ENCODE assay signal across 10 cellular contexts in genomic region chr10:118501637-118502440, GRCh38.
A peak's percentile ranks its signal among the peaks of the same experiment; 100 is the strongest.
DNase-seq lines count a peak whose midpoint lies in the region; ATAC-seq lines count a peak whose summit lies in the region.
"Had no signal": no experiment of that assay in that cellular context is flagged by ENCODE, and none has a peak within 500 bp of the region (broad histone marks: within the 10 kb centered on the region; RNA-seq: fewer than 3 reads in every experiment).

No MANE protein-coding gene starts in this region.

- H3K79me1 ChIP-seq in trophoblast cell (ENCODE audit: low read length) = no peaks in the 10 kb centered on the region

- no peaks in the 10 kb centered on the region for H3K27me3 ChIP-seq in esophagus (ENCODE audit: control insufficient read depth in 1 of 2, insufficient read depth in 2 of 2, low read length in 2 of 2)
- no peaks in the 10 kb centered on the region for H3K27me3 ChIP-seq in trophoblast cell (ENCODE audit: insufficient read depth, low read length)

- H3K36me3 ChIP-seq in esophagus (ENCODE audit: control insufficient read depth in 2 of 2, insufficient read depth in 2 of 2, low read length in 1 of 2) (no peaks in the 10 kb centered on the region), trophoblast cell (ENCODE audit: control insufficient read depth in 1 of 2, insufficient read depth in 2 of 2, low read length in 2 of 2) (no peaks in the 10 kb centered on the region)

- peak overlapping the region; percentile 4 for H3K9ac ChIP-seq in trophoblast cell (ENCODE audit: low read length)

- H3K4me1 ChIP-seq in esophagus (ENCODE audit: control insufficient read depth in 2 of 2, insufficient read depth in 2 of 2, low read length in 1 of 2) (peaks cover 0 to 3% of the 10 kb centered on the region in 2 donors), trophoblast cell (ENCODE audit: control insufficient read depth in 1 of 2, insufficient read depth in 2 of 2, low read length in 2 of 2) (peaks cover 11 to 12% of the 10 kb centered on the region in 2 experiments)

- H3K14ac ChIP-seq in trophoblast cell (ENCODE audit: low read length) = no peak overlapping the region

- H3K27ac ChIP-seq in esophagus (ENCODE audit: low read depth in 2 of 2, low read length in 1 of 2) = peak overlapping the region; percentile 78 to 88
- H3K27ac ChIP-seq in trophoblast cell (ENCODE audit: low read depth, low read length) = peak overlapping the region; percentile 20

- no peaks in the 10 kb centered on the region for H3K9me3 ChIP-seq in esophagus (ENCODE audit: control insufficient read depth in 2 of 2, insufficient read depth in 1 of 2, low read depth in 1 of 2, low read length in 1 of 2)
- no peaks in the 10 kb centered on the region for H3K9me3 ChIP-seq in trophoblast cell (ENCODE audit: insufficient read depth, low read depth, low read length)

- no peaks in the 10 kb centered on the region for H3K79me2 ChIP-seq in trophoblast cell (ENCODE audit: control insufficient read depth, insufficient read depth, low read length, poor library complexity)

- H3K18ac ChIP-seq in trophoblast cell (ENCODE audit: low read length) = no peak overlapping the region

- no peak overlapping the region for H2AFZ ChIP-seq in trophoblast cell (ENCODE audit: insufficient read depth, low read length, poor library complexity)

- H2BK12ac ChIP-seq in trophoblast cell (ENCODE audit: low read length) = no peak overlapping the region

- no peak overlapping the region for H2BK5ac ChIP-seq in trophoblast cell (ENCODE audit: low read depth, low read length, poor library complexity)

- no peak overlapping the region for H3K4me2 ChIP-seq in trophoblast cell (ENCODE audit: low read length)

- DNase-seq in ELR (ENCODE audit: low read depth) (peak; percentile 91), NOMO-1 treated with DMSO at 0.1 percent for 48 hours (lab: John Stamatoyannopoulos, UW; ENCODE audit: unreplicated experiment) (peak; percentile 96), trophoblast cell (peak; percentile 31 to 58), left lobe of liver (ENCODE audit: low spot score) (no peak)
- DNase-seq in activated naive CD4-positive, alpha-beta T cell treated with anti-CD3 and anti-CD28 coated beads, Interleukin-2, amount 50 U/mL, for 16 hours = no peak
- DNase-seq: activated T-cell treated with anti-CD3 and anti-CD28 coated beads, Interleukin-2, amount 50 U/mL, for 48 hours; retina had no signal

- H2AK5ac ChIP-seq in trophoblast cell (ENCODE audit: low read length) = no peak overlapping the region

- H3K4me3 ChIP-seq in esophagus (ENCODE audit: low read depth in 1 of 2, low read length in 2 of 2) (no peak overlapping the region), trophoblast cell (ENCODE audit: low read depth, low read length) (no peak overlapping the region)

- no peak overlapping the region for H3K4ac ChIP-seq in trophoblast cell (ENCODE audit: low read depth, low read length)

- no peak for ATAC-seq in GM18511 (IDR thresholded peaks at IDR 0.05; ENCODE audit: unreplicated experiment)
- no peak for ATAC-seq in HG02970 (IDR thresholded peaks at IDR 0.05; ENCODE audit: low FRiP score, unreplicated experiment)
- no peak for ATAC-seq in left lobe of liver

- H4K8ac ChIP-seq in trophoblast cell (ENCODE audit: low read depth, low read length) = no peak overlapping the region

- H4K91ac ChIP-seq in trophoblast cell (ENCODE audit: low read depth, low read length) = no peak overlapping the region

- WGBS in esophagus, 2 donors = 41 to 56% methylated on average over 9 of the region's 9 CpGs
- no CpG with 5 or more reads among the region's 9 CpGs for whole genome bisulfite sequencing in trophoblast cell (ENCODE audit: extremely low coverage, insufficient coverage, insufficient read length)

- no peak overlapping the region for H4K12ac ChIP-seq in trophoblast cell (ENCODE audit: low read depth, low read length)

- H2BK120ac ChIP-seq in trophoblast cell (ENCODE audit: insufficient read depth, low read length, poor library complexity) = no peak overlapping the region

- no peak overlapping the region for H3K23ac ChIP-seq in trophoblast cell (ENCODE audit: low read length)

Comparison
In these comparisons a context has a peak if more than half of its experiments do, and no peak if none do; other contexts are left out.
1. DNase-seq: peak in ELR (single experiment), NOMO-1 treated with DMSO at 0.1 percent for 48 hours (single experiment) and trophoblast cell (2 of 2); none in activated naive CD4-positive, alpha-beta T cell treated with anti-CD3 and anti-CD28 coated beads, Interleukin-2, amount 50 U/mL, for 16 hours (single experiment) and left lobe of liver (single experiment).